Comparison of ENCODE assay signal across 1 cellular context in genomic region chr6:139679516-139680179, GRCh38.
TF ChIP-seq lines count a peak whose summit lies in the region.

No MANE protein-coding gene starts in this region.

TF ChIP-seq in HepG2, 621 proteins besides CTCF, POLR2A, EP300 and RAD21 (continued from another document):
- TF ChIP-seq ZGPAT (CRISPR knock-in tag; IDR thresholded peaks at IDR 0.05) (0 out of 2 replicates have a peak, but pooled peaks have one; percentile 25), NR2F6 (IDR thresholded peaks at IDR 0.05) (peak; percentile 20; the same call in 1 of the 2 replicates), NR2F6 (CRISPR knock-in tag; IDR thresholded peaks at IDR 0.05) (no peak), ZNF792 (CRISPR knock-in tag; IDR thresholded peaks at IDR 0.05) (no peak), HNRNPLL (IDR thresholded peaks at IDR 0.05; ENCODE audit: low read depth, low read length, poor library complexity, severe bottlenecking) (no peak), RARA (CRISPR knock-in tag; IDR thresholded peaks at IDR 0.05) (peak; percentile 74), ZNF841 (CRISPR knock-in tag; IDR thresholded peaks at IDR 0.05; ENCODE audit: borderline replicate concordance) (no peak), CEBPB (IDR thresholded peaks at IDR 0.05; ENCODE audit: borderline replicate concordance, low read depth, low read length) (peak; percentile 21; the same call in 1 of the 2 replicates), CEBPG (CRISPR knock-in tag; IDR thresholded peaks at IDR 0.05) (peak; percentile 26), ZNF576 (CRISPR knock-in tag; IDR thresholded peaks at IDR 0.05) (no peak), EHMT2 (IDR thresholded peaks at IDR 0.05; ENCODE audit: borderline replicate concordance, low read depth, low read length) (no peak), AHR (CRISPR knock-in tag; IDR thresholded peaks at IDR 0.05) (no peak), GATAD2A (CRISPR knock-in tag; IDR thresholded peaks at IDR 0.05) (0 out of 2 replicates have a peak, but pooled peaks have one; percentile 45), ZNF644 (CRISPR knock-in tag; IDR thresholded peaks at IDR 0.05; ENCODE audit: low read depth) (no peak), ZNF17 (CRISPR knock-in tag; IDR thresholded peaks at IDR 0.05) (no peak), ZBTB14 (CRISPR knock-in tag; IDR thresholded peaks at IDR 0.05) (no peak), LCORL (IDR thresholded peaks at IDR 0.05) (peak; percentile 43; the same call in 1 of the 2 replicates), LCORL (CRISPR knock-in tag; IDR thresholded peaks at IDR 0.05) (peak; percentile 45; the same call in 1 of the 2 replicates), SNAPC2 (CRISPR knock-in tag; IDR thresholded peaks at IDR 0.05) (no peak), FOXA3 (CRISPR knock-in tag; IDR thresholded peaks at IDR 0.05) (0 out of 2 replicates have a peak, but pooled peaks have one; percentile 30)
- TF ChIP-seq, protein P1, sequence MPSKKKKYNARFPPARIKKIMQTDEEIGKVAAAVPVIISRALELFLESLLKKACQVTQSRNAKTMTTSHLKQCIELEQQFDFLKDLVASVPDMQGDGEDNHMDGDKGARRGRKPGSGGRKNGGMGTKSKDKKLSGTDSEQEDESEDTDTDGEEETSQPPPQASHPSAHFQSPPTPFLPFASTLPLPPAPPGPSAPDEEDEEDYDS (CRISPR knock-in tag; IDR thresholded peaks at IDR 0.05) = no peak
- TF ChIP-seq, protein P2, sequence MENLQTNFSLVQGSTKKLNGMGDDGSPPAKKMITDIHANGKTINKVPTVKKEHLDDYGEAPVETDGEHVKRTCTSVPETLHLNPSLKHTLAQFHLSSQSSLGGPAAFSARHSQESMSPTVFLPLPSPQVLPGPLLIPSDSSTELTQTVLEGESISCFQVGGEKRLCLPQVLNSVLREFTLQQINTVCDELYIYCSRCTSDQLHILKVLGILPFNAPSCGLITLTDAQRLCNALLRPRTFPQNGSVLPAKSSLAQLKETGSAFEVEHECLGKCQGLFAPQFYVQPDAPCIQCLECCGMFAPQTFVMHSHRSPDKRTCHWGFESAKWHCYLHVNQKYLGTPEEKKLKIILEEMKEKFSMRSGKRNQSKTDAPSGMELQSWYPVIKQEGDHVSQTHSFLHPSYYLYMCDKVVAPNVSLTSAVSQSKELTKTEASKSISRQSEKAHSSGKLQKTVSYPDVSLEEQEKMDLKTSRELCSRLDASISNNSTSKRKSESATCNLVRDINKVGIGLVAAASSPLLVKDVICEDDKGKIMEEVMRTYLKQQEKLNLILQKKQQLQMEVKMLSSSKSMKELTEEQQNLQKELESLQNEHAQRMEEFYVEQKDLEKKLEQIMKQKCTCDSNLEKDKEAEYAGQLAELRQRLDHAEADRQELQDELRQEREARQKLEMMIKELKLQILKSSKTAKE (CRISPR knock-in tag; IDR thresholded peaks at IDR 0.05; ENCODE audit: borderline replicate concordance) = peak; percentile 60; the same call in 1 of the 2 replicates
- TF ChIP-seq, protein P3, sequence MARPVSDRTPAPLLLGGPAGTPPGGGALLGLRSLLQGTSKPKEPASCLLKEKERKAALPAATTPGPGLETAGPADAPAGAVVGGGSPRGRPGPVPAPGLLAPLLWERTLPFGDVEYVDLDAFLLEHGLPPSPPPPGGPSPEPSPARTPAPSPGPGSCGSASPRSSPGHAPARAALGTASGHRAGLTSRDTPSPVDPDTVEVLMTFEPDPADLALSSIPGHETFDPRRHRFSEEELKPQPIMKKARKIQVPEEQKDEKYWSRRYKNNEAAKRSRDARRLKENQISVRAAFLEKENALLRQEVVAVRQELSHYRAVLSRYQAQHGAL (CRISPR knock-in tag; IDR thresholded peaks at IDR 0.05; ENCODE audit: not compliant biosample characterization) = no peak
- TF ChIP-seq, protein P4, sequence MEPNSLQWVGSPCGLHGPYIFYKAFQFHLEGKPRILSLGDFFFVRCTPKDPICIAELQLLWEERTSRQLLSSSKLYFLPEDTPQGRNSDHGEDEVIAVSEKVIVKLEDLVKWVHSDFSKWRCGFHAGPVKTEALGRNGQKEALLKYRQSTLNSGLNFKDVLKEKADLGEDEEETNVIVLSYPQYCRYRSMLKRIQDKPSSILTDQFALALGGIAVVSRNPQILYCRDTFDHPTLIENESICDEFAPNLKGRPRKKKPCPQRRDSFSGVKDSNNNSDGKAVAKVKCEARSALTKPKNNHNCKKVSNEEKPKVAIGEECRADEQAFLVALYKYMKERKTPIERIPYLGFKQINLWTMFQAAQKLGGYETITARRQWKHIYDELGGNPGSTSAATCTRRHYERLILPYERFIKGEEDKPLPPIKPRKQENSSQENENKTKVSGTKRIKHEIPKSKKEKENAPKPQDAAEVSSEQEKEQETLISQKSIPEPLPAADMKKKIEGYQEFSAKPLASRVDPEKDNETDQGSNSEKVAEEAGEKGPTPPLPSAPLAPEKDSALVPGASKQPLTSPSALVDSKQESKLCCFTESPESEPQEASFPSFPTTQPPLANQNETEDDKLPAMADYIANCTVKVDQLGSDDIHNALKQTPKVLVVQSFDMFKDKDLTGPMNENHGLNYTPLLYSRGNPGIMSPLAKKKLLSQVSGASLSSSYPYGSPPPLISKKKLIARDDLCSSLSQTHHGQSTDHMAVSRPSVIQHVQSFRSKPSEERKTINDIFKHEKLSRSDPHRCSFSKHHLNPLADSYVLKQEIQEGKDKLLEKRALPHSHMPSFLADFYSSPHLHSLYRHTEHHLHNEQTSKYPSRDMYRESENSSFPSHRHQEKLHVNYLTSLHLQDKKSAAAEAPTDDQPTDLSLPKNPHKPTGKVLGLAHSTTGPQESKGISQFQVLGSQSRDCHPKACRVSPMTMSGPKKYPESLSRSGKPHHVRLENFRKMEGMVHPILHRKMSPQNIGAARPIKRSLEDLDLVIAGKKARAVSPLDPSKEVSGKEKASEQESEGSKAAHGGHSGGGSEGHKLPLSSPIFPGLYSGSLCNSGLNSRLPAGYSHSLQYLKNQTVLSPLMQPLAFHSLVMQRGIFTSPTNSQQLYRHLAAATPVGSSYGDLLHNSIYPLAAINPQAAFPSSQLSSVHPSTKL (CRISPR knock-in tag; IDR thresholded peaks at IDR 0.05) = peak; percentile 47; the same call in 1 of the 2 replicates
